1 cellular context compared by ENCODE assay signal in the genomic region with DNA sequence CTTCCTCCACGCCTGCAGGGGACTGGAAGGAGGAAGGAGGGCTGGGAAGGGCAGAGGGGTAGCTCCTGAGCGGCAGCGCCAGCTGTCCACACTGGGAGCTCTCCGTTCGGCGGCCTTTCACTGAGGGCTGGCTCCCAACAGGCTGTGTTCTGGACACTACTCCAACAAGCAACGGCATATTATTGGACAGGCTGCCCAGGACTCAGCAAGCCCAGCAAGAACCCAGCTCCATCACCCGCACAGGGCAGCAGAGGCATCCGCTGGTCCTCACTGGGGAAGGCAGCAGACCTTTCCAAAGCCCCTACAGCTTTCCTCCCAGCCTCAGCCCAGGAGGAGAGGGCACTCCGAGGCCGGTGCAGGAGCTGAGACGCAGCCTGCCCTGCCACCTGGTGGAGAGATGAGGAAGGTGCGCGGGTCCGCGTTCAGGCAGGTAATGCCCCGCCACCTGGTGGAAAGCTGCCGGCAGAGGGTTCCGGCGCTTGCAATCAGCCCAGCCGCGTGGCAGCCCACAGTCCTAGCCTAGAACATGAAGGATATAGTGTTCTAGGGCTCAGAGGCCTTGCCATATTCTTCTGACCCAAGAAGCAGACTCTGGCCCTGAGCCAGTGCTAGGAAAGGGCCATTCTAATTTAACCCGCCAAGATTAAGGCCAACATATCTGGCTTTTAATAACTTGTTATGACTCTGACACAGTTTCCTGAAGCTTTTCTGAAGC.
TF ChIP-seq lines count a peak whose summit lies in the region.

No MANE protein-coding gene starts in this region.

TF ChIP-seq in HepG2, 621 proteins besides CTCF, POLR2A, EP300 and RAD21 (continued from another document and continues in another):
- TF ChIP-seq, protein P1, sequence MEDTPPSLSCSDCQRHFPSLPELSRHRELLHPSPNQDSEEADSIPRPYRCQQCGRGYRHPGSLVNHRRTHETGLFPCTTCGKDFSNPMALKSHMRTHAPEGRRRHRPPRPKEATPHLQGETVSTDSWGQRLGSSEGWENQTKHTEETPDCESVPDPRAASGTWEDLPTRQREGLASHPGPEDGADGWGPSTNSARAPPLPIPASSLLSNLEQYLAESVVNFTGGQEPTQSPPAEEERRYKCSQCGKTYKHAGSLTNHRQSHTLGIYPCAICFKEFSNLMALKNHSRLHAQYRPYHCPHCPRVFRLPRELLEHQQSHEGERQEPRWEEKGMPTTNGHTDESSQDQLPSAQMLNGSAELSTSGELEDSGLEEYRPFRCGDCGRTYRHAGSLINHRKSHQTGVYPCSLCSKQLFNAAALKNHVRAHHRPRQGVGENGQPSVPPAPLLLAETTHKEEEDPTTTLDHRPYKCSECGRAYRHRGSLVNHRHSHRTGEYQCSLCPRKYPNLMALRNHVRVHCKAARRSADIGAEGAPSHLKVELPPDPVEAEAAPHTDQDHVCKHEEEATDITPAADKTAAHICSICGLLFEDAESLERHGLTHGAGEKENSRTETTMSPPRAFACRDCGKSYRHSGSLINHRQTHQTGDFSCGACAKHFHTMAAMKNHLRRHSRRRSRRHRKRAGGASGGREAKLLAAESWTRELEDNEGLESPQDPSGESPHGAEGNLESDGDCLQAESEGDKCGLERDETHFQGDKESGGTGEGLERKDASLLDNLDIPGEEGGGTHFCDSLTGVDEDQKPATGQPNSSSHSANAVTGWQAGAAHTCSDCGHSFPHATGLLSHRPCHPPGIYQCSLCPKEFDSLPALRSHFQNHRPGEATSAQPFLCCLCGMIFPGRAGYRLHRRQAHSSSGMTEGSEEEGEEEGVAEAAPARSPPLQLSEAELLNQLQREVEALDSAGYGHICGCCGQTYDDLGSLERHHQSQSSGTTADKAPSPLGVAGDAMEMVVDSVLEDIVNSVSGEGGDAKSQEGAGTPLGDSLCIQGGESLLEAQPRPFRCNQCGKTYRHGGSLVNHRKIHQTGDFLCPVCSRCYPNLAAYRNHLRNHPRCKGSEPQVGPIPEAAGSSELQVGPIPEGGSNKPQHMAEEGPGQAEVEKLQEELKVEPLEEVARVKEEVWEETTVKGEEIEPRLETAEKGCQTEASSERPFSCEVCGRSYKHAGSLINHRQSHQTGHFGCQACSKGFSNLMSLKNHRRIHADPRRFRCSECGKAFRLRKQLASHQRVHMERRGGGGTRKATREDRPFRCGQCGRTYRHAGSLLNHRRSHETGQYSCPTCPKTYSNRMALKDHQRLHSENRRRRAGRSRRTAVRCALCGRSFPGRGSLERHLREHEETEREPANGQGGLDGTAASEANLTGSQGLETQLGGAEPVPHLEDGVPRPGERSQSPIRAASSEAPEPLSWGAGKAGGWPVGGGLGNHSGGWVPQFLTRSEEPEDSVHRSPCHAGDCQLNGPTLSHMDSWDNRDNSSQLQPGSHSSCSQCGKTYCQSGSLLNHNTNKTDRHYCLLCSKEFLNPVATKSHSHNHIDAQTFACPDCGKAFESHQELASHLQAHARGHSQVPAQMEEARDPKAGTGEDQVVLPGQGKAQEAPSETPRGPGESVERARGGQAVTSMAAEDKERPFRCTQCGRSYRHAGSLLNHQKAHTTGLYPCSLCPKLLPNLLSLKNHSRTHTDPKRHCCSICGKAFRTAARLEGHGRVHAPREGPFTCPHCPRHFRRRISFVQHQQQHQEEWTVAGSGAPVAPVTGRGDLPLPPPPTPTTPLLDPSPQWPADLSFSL (CRISPR knock-in tag; IDR thresholded peaks at IDR 0.05), result no peak
- TF ChIP-seq PHF5A (CRISPR knock-in tag; IDR thresholded peaks at IDR 0.05; ENCODE audit: low read depth, unreplicated experiment) (peak; percentile 44), ZNF468 (CRISPR knock-in tag; IDR thresholded peaks at IDR 0.05) (no peak), PAX8 (CRISPR knock-in tag; IDR thresholded peaks at IDR 0.05; ENCODE audit: borderline replicate concordance) (0 out of 2 replicates have a peak, but pooled peaks have one; percentile 26), ZNF446 (CRISPR knock-in tag; IDR thresholded peaks at IDR 0.05) (no peak), ZNF430 (CRISPR knock-in tag; IDR thresholded peaks at IDR 0.05) (peak; percentile 41; the same call in 1 of the 2 replicates), CREM (IDR thresholded peaks at IDR 0.05) (no peak), CREM (CRISPR knock-in tag; IDR thresholded peaks at IDR 0.05) (no peak), ZSCAN30 (CRISPR knock-in tag; IDR thresholded peaks at IDR 0.05) (no peak), NFE2L2 (IDR thresholded peaks at IDR 0.05; ENCODE audit: low read length) (no peak), JARID2 (CRISPR knock-in tag; IDR thresholded peaks at IDR 0.05; ENCODE audit: insufficient replicate concordance) (peak; percentile 95), MTA1 (CRISPR knock-in tag; IDR thresholded peaks at IDR 0.05; ENCODE audit: borderline replicate concordance) (no peak), ZBTB42 (CRISPR knock-in tag; IDR thresholded peaks at IDR 0.05) (no peak), ZBTB8A (CRISPR knock-in tag; IDR thresholded peaks at IDR 0.05; ENCODE audit: borderline replicate concordance, low read depth) (no peak), ZNF550 (CRISPR knock-in tag; IDR thresholded peaks at IDR 0.05; ENCODE audit: borderline replicate concordance) (no peak), SOX6 (IDR thresholded peaks at IDR 0.05) (no peak), SOX6 (CRISPR knock-in tag; IDR thresholded peaks at IDR 0.05) (peak; percentile 54; the same call in 1 of the 2 replicates), DPF2 (CRISPR knock-in tag; IDR thresholded peaks at IDR 0.05; ENCODE audit: borderline replicate concordance, low read depth) (no peak), EZH2 (conservative IDR thresholded peaks at IDR 0.05; ENCODE audit: low read depth, low read length) (0 out of 2 replicates have a peak, but pooled peaks have one; percentile 48), ZNF724P (CRISPR knock-in tag; IDR thresholded peaks at IDR 0.05; ENCODE audit: borderline replicate concordance) (0 out of 2 replicates have a peak, but pooled peaks have one; percentile 60), NR3C1 (CRISPR knock-in tag; IDR thresholded peaks at IDR 0.05) (no peak), ZNF124 (CRISPR knock-in tag; IDR thresholded peaks at IDR 0.05) (peak; percentile 76; the same call in 1 of the 2 replicates), ZFP41 (CRISPR knock-in tag; IDR thresholded peaks at IDR 0.05; ENCODE audit: borderline replicate concordance) (0 out of 2 replicates have a peak, but pooled peaks have one; percentile 24), ELF1 (CRISPR knock-in tag; IDR thresholded peaks at IDR 0.05) (peak; percentile 31; the same call in 1 of the 2 replicates), POLR2AphosphoS5 (IDR thresholded peaks at IDR 0.05; ENCODE audit: low read depth, low read length) (no peak), SOX5 (CRISPR knock-in tag; IDR thresholded peaks at IDR 0.05; ENCODE audit: borderline replicate concordance) (0 out of 2 replicates have a peak, but pooled peaks have one; percentile 37), ZNF501 (CRISPR knock-in tag; IDR thresholded peaks at IDR 0.05) (no peak), FOSL2 (CRISPR knock-in tag; IDR thresholded peaks at IDR 0.05) (peak; percentile 53; the same call in 1 of the 2 replicates), SIX4 (CRISPR knock-in tag; IDR thresholded peaks at IDR 0.05) (no peak), ERF (CRISPR knock-in tag; IDR thresholded peaks at IDR 0.05) (no peak), SOX13 (IDR thresholded peaks at IDR 0.05) (no peak), SOX13 (CRISPR knock-in tag; conservative IDR thresholded peaks at IDR 0.05 in 1 of 2, IDR thresholded peaks at IDR 0.05 in 1 of 2) (peak in 1 of 2 experiments; percentile 40; a peak in 1 of 4 replicates), ZFYVE20 (CRISPR knock-in tag; IDR thresholded peaks at IDR 0.05; ENCODE audit: borderline replicate concordance, low read depth) (no peak), CENPT (CRISPR knock-in tag; IDR thresholded peaks at IDR 0.05; ENCODE audit: low read depth) (no peak), HOXA3 (CRISPR knock-in tag; IDR thresholded peaks at IDR 0.05) (no peak; the same call in 1 of the 2 replicates), ZNF879 (CRISPR knock-in tag; IDR thresholded peaks at IDR 0.05) (no peak), ZBTB7A (CRISPR knock-in tag; IDR thresholded peaks at IDR 0.05) (no peak), MEF2D (CRISPR knock-in tag; IDR thresholded peaks at IDR 0.05) (peak; percentile 50; the same call in 1 of the 2 replicates), NFKB2 (CRISPR knock-in tag; IDR thresholded peaks at IDR 0.05; ENCODE audit: borderline replicate concordance) (peak; percentile 69; the same call in 1 of the 2 replicates)
- TF ChIP-seq, protein P2, sequence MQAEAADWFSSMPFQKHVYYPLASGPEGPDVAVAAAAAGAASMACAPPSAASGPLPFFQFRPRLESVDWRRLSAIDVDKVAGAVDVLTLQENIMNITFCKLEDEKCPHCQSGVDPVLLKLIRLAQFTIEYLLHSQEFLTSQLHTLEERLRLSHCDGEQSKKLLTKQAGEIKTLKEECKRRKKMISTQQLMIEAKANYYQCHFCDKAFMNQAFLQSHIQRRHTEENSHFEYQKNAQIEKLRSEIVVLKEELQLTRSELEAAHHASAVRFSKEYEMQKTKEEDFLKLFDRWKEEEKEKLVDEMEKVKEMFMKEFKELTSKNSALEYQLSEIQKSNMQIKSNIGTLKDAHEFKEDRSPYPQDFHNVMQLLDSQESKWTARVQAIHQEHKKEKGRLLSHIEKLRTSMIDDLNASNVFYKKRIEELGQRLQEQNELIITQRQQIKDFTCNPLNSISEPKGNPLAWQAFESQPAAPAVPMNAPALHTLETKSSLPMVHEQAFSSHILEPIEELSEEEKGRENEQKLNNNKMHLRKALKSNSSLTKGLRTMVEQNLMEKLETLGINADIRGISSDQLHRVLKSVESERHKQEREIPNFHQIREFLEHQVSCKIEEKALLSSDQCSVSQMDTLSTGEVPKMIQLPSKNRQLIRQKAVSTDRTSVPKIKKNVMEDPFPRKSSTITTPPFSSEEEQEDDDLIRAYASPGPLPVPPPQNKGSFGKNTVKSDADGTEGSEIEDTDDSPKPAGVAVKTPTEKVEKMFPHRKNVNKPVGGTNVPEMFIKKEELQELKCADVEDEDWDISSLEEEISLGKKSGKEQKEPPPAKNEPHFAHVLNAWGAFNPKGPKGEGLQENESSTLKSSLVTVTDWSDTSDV (CRISPR knock-in tag; IDR thresholded peaks at IDR 0.05), result 0 out of 2 replicates have a peak, but pooled peaks have one; percentile 25
- TF ChIP-seq, protein P3, sequence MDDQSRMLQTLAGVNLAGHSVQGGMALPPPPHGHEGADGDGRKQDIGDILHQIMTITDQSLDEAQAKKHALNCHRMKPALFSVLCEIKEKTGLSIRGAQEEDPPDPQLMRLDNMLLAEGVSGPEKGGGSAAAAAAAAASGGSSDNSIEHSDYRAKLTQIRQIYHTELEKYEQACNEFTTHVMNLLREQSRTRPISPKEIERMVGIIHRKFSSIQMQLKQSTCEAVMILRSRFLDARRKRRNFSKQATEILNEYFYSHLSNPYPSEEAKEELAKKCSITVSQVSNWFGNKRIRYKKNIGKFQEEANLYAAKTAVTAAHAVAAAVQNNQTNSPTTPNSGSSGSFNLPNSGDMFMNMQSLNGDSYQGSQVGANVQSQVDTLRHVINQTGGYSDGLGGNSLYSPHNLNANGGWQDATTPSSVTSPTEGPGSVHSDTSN (CRISPR knock-in tag; IDR thresholded peaks at IDR 0.05; ENCODE audit: borderline replicate concordance), result no peak
- TF ChIP-seq, protein P4, sequence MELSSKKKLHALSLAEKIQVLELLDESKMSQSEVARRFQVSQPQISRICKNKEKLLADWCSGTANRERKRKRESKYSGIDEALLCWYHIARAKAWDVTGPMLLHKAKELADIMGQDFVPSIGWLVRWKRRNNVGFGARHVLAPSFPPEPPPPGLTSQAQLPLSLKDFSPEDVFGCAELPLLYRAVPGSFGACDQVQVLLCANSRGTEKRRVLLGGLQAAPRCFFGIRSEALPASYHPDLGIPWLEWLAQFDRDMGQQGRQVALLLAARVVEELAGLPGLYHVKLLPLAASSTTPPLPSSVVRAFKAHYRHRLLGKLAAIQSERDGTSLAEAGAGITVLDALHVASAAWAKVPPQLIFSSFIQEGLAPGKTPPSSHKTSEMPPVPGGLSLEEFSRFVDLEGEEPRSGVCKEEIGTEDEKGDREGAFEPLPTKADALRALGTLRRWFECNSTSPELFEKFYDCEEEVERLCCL (CRISPR knock-in tag; IDR thresholded peaks at IDR 0.05; ENCODE audit: borderline replicate concordance), result no peak
- TF ChIP-seq, protein P5, sequence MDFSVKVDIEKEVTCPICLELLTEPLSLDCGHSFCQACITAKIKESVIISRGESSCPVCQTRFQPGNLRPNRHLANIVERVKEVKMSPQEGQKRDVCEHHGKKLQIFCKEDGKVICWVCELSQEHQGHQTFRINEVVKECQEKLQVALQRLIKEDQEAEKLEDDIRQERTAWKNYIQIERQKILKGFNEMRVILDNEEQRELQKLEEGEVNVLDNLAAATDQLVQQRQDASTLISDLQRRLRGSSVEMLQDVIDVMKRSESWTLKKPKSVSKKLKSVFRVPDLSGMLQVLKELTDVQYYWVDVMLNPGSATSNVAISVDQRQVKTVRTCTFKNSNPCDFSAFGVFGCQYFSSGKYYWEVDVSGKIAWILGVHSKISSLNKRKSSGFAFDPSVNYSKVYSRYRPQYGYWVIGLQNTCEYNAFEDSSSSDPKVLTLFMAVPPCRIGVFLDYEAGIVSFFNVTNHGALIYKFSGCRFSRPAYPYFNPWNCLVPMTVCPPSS (IDR thresholded peaks at IDR 0.05), result no peak
- TF ChIP-seq, protein P6, sequence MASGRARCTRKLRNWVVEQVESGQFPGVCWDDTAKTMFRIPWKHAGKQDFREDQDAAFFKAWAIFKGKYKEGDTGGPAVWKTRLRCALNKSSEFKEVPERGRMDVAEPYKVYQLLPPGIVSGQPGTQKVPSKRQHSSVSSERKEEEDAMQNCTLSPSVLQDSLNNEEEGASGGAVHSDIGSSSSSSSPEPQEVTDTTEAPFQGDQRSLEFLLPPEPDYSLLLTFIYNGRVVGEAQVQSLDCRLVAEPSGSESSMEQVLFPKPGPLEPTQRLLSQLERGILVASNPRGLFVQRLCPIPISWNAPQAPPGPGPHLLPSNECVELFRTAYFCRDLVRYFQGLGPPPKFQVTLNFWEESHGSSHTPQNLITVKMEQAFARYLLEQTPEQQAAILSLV (CRISPR knock-in tag; IDR thresholded peaks at IDR 0.05; ENCODE audit: borderline replicate concordance), result no peak
- TF ChIP-seq, protein P7, sequence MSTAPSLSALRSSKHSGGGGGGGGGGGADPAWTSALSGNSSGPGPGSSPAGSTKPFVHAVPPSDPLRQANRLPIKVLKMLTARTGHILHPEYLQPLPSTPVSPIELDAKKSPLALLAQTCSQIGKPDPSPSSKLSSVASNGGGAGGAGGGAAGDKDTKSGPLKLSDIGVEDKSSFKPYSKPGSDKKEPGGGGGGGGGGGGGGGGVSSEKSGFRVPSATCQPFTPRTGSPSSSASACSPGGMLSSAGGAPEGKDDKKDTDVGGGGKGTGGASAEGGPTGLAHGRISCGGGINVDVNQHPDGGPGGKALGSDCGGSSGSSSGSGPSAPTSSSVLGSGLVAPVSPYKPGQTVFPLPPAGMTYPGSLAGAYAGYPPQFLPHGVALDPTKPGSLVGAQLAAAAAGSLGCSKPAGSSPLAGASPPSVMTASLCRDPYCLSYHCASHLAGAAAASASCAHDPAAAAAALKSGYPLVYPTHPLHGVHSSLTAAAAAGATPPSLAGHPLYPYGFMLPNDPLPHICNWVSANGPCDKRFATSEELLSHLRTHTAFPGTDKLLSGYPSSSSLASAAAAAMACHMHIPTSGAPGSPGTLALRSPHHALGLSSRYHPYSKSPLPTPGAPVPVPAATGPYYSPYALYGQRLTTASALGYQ (CRISPR knock-in tag; IDR thresholded peaks at IDR 0.05), result no peak
